Comparison of ENCODE assay signal across 8 cellular contexts in the genomic region with DNA sequence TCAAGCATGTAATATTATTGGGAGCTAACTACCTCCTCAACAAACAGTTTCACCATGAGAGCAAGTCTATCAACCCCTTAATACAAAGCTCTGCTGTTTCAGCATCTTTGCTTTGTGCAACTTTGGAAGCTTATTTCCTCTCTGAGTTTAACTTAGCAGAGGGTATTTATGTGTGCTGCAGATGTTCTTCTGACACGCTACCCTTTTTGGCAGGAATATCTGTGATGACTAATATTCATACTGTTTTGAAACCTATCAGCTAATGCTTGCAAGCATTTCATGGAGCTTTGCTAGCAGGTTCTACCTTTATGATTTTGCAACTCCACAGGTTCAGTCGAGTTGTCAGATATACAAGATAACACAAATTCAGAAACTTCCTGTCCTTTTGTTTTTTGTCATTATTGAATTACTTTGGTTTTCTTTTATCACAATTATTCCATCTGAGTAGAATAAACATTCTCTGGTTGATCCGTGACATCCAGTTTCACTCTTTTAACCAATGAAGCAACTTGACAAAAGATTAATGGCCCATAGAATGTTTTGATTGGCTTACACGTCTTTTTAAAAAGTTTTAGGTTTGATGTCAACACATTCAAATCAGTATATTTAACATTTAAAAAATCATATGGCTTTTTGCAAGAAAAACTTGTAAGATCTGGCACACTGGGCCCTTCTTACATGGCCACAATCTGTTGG. TPM values are rescaled to one million over a fixed set of nuclear protein-coding genes. Genes with fewer than 3 reads are reported as not detected.
DNase-seq lines count a peak whose midpoint lies in the region; ATAC-seq and TF ChIP-seq lines count a peak whose summit lies in the region.

No MANE protein-coding gene starts in this region.

- peak overlapping the region; percentile 36 to 96 (median 76) for H3K4me3 Mint-ChIP-seq in CD4-positive, CD25-positive, alpha-beta regulatory T cell

- ATAC-seq in CD4-positive, CD25-positive, alpha-beta regulatory T cell (ENCODE audit: low read depth in 2 of 2): no peak
- ATAC-seq in GM21529 (IDR thresholded peaks at IDR 0.05; ENCODE audit: unreplicated experiment) (peak; percentile 63), heart left ventricle (peak in 3 of 4 donors; percentile 66 to 80 (median 72))

- H3K27me3 ChIP-seq in CD4-positive, CD25-positive, alpha-beta regulatory T cell (ENCODE audit: control insufficient read depth, insufficient read depth, low read length): no peaks in the 10 kb centered on the region
- no peaks in the 10 kb centered on the region for H3K27me3 ChIP-seq in heart left ventricle
- no peaks in the 10 kb centered on the region for H3K27me3 ChIP-seq in ascending aorta

- H3K4me3 ChIP-seq in CD4-positive, CD25-positive, alpha-beta regulatory T cell (ENCODE audit: low read depth, low read length): peak overlapping the region; percentile 100
- H3K4me3 ChIP-seq in heart left ventricle (no peak overlapping the region), ascending aorta (peak overlapping the region in 1 of 2 donors; percentile 3)

- no peak for TF ChIP-seq CTCF in heart left ventricle (IDR thresholded peaks at IDR 0.05)
- no peak for TF ChIP-seq CTCF in ascending aorta (IDR thresholded peaks at IDR 0.05)

- TF ChIP-seq POLR2A in heart left ventricle (IDR thresholded peaks at IDR 0.05): no peak

- H3K4me1 ChIP-seq in CD4-positive, CD25-positive, alpha-beta regulatory T cell (ENCODE audit: control insufficient read depth, insufficient read depth, low read length, poor library complexity, severe bottlenecking): peaks cover 50% of the 10 kb centered on the region
- H3K4me1 ChIP-seq in heart left ventricle: peaks cover 0 to 48% (median 7%) of the 10 kb centered on the region in 12 donors
- H3K4me1 ChIP-seq in ascending aorta: peaks cover 0 to 10% of the 10 kb centered on the region in 2 donors

- peak overlapping the region; percentile 46 to 88 (median 48) for H3K27ac Mint-ChIP-seq in CD4-positive, CD25-positive, alpha-beta regulatory T cell

- peaks cover 31 to 69% (median 54%) of the 10 kb centered on the region in 4 donors for H3K4me1 Mint-ChIP-seq in CD4-positive, CD25-positive, alpha-beta regulatory T cell

- peak in 1 of 3 donors; percentile 51 for DNase-seq in CD4-positive, CD25-positive, alpha-beta regulatory T cell
- peak; percentile 70 for DNase-seq in NCI-H446 treated with DMSO at 0.1 percent for 48 hours (lab: John Stamatoyannopoulos, UW)
- DNase-seq in heart left ventricle: no peak
- no peak for DNase-seq in SHP77 (lab: John Stamatoyannopoulos, UW)
- DNase-seq in ascending aorta (ENCODE audit: low spot score in 2 of 2): no peak
- no peak for DNase-seq in activated T-cell treated with anti-CD3 and anti-CD28 coated beads for 4 hours
- no peak for DNase-seq in activated gamma-delta T cell (lab: John Stamatoyannopoulos, UW)

- H3K9me3 Mint-ChIP-seq in CD4-positive, CD25-positive, alpha-beta regulatory T cell: no peaks in the 10 kb centered on the region

- 25 to 41% (median 35%) methylated on average over 4 of the region's 4 CpGs for WGBS in heart left ventricle, 4 donors

- no peaks in the 10 kb centered on the region for H3K27me3 Mint-ChIP-seq in CD4-positive, CD25-positive, alpha-beta regulatory T cell

- peak overlapping the region; percentile 45 for H3K27ac ChIP-seq in CD4-positive, CD25-positive, alpha-beta regulatory T cell (ENCODE audit: insufficient read depth, low read length, poor library complexity, severe bottlenecking)
- H3K27ac ChIP-seq in heart left ventricle: peak overlapping the region in 1 of 12 donors; percentile 65
- no peak overlapping the region for H3K27ac ChIP-seq in ascending aorta

- H3K36me3 Mint-ChIP-seq in CD4-positive, CD25-positive, alpha-beta regulatory T cell: no peaks in the 10 kb centered on the region

- no peaks in the 10 kb centered on the region for H3K9me3 ChIP-seq in CD4-positive, CD25-positive, alpha-beta regulatory T cell (ENCODE audit: control insufficient read depth in 2 of 2, low read length in 2 of 2)
- no peaks in the 10 kb centered on the region for H3K9me3 ChIP-seq in heart left ventricle
- no peaks in the 10 kb centered on the region for H3K9me3 ChIP-seq in ascending aorta

- intact Hi-C loops in heart left ventricle (cut with DNase I) (no loop called here), ascending aorta (cut with DNase I) (no loop called here)

- no peaks in the 10 kb centered on the region for H3K36me3 ChIP-seq in CD4-positive, CD25-positive, alpha-beta regulatory T cell (ENCODE audit: control insufficient read depth, insufficient read depth, low read length)
- H3K36me3 ChIP-seq in heart left ventricle (no peaks in the 10 kb centered on the region), ascending aorta (no peaks in the 10 kb centered on the region)

RNA-seq across cellular contexts. Expression of a gene that starts 1.7 kb away (rescaled TPM):
- total RNA-seq in CD4-positive, CD25-positive, alpha-beta regulatory T cell: 47.6 TPM
- polyA plus RNA-seq in CD4-positive, CD25-positive, alpha-beta regulatory T cell: 10 to 100 TPM; 31.7 to 49.3 (median 41.1) TPM
- total RNA-seq in heart left ventricle: 10 to 100 TPM in 2 of 9 donors, 1 to 10 TPM in 7; 2.2 to 17.5 (median 3.5) TPM
- polyA plus RNA-seq in heart left ventricle: 1 to 10 TPM in 1 of 2 donors, under 1 TPM in 1; 0.76 to 1.1 TPM
- total RNA-seq in ascending aorta: 63.4 TPM

Comparison
In these comparisons a context has a peak if more than half of its experiments do, and no peak if none do; other contexts are left out.
1. ATAC-seq: peak in GM21529 (single experiment) and heart left ventricle (3 of 4); none in CD4-positive, CD25-positive, alpha-beta regulatory T cell (0 of 2).